17 cellular contexts compared by ENCODE assay signal in genomic region chr12:121550974-121551631, GRCh38. TPM values are rescaled to one million over a fixed set of nuclear protein-coding genes. Genes with fewer than 3 reads are reported as not detected.
DNase-seq lines count a peak whose midpoint lies in the region; ATAC-seq and TF ChIP-seq lines count a peak whose summit lies in the region.
"Had no signal": no experiment of that assay in that cellular context is flagged by ENCODE, and none has a peak within 500 bp of the region (broad histone marks: within the 10 kb centered on the region; RNA-seq: fewer than 3 reads in every experiment).

No MANE protein-coding gene starts in this region.

- peaks cover 0 to 11% of the 10 kb centered on the region in 2 donors for H3K36me3 ChIP-seq in left lung

- no peak for TF ChIP-seq CTCF in left lung (IDR thresholded peaks at IDR 0.05)

- ATAC-seq in activated naive CD8-positive, alpha-beta T cell treated with anti-CD3 and anti-CD28 coated beads, Interleukin-2, amount 50 U/mL, for 24 hours, result no peak
- peak; percentile 79 for ATAC-seq in left lung
- no peak for ATAC-seq in stimulated activated effector memory CD8-positive, alpha-beta T cell treated with anti-CD3 and anti-CD28 coated beads, Interleukin-12 subunit alpha, Interleukin-12 subunit beta, amount 100 ng/mL, for 72 hours
- ATAC-seq: Panc1 had no signal

- H3K4me3 Mint-ChIP-seq in activated naive CD8-positive, alpha-beta T cell treated with anti-CD3 and anti-CD28 coated beads for 36 hours, result no peak overlapping the region
- H3K4me3 Mint-ChIP-seq in activated naive CD8-positive, alpha-beta T cell treated with anti-CD3 and anti-CD28 coated beads, Interleukin-2, amount 50 U/mL, for 24 hours, result no peak overlapping the region
- no peak overlapping the region for H3K4me3 Mint-ChIP-seq in stimulated activated effector memory CD8-positive, alpha-beta T cell treated with anti-CD3 and anti-CD28 coated beads, Interleukin-12 subunit alpha, Interleukin-12 subunit beta, amount 100 ng/mL, for 72 hours
- H3K4me3 Mint-ChIP-seq: H9 had no signal

- no peak overlapping the region for H3K27ac ChIP-seq in left lung
- H3K27ac ChIP-seq: SK-N-MC had no signal

- H3K36me3 Mint-ChIP-seq in activated naive CD8-positive, alpha-beta T cell treated with anti-CD3 and anti-CD28 coated beads for 36 hours, result peaks cover 5% of the 10 kb centered on the region
- H3K36me3 Mint-ChIP-seq in activated naive CD8-positive, alpha-beta T cell treated with anti-CD3 and anti-CD28 coated beads, Interleukin-2, amount 50 U/mL, for 24 hours (ENCODE audit: low read depth), result no peaks in the 10 kb centered on the region
- H3K36me3 Mint-ChIP-seq in stimulated activated effector memory CD8-positive, alpha-beta T cell treated with anti-CD3 and anti-CD28 coated beads, Interleukin-12 subunit alpha, Interleukin-12 subunit beta, amount 100 ng/mL, for 72 hours, result peaks cover 30% of the 10 kb centered on the region

- intact Hi-C loops in left lung (cut with DNase I), result loop anchor here in 1 of 2 donors (10.0 kb wide), 1 partner anchor 124 kb away; no protein-coding TSS in a partner anchor

- H3K4me1 ChIP-seq in left lung, result peaks cover 0 to 16% of the 10 kb centered on the region in 2 donors

- no peak overlapping the region for H3K4me3 ChIP-seq in left lung
- H3K4me3 ChIP-seq: SK-N-MC had no signal

- H3K27ac Mint-ChIP-seq in activated naive CD8-positive, alpha-beta T cell treated with anti-CD3 and anti-CD28 coated beads for 36 hours, result peak overlapping the region; percentile 67
- H3K27ac Mint-ChIP-seq in activated naive CD8-positive, alpha-beta T cell treated with anti-CD3 and anti-CD28 coated beads, Interleukin-2, amount 50 U/mL, for 24 hours, result no peak overlapping the region
- H3K27ac Mint-ChIP-seq in stimulated activated effector memory CD8-positive, alpha-beta T cell treated with anti-CD3 and anti-CD28 coated beads, Interleukin-12 subunit alpha, Interleukin-12 subunit beta, amount 100 ng/mL, for 72 hours, result peak overlapping the region; percentile 82

- H3K4me1 Mint-ChIP-seq in activated naive CD8-positive, alpha-beta T cell treated with anti-CD3 and anti-CD28 coated beads for 36 hours, result peaks cover 8% of the 10 kb centered on the region
- peaks cover 12% of the 10 kb centered on the region for H3K4me1 Mint-ChIP-seq in activated naive CD8-positive, alpha-beta T cell treated with anti-CD3 and anti-CD28 coated beads, Interleukin-2, amount 50 U/mL, for 24 hours
- H3K4me1 Mint-ChIP-seq in stimulated activated effector memory CD8-positive, alpha-beta T cell treated with anti-CD3 and anti-CD28 coated beads, Interleukin-12 subunit alpha, Interleukin-12 subunit beta, amount 100 ng/mL, for 72 hours, result peaks cover 8% of the 10 kb centered on the region

- H3K27me3 Mint-ChIP-seq in activated naive CD8-positive, alpha-beta T cell treated with anti-CD3 and anti-CD28 coated beads for 36 hours, result no peaks in the 10 kb centered on the region
- H3K27me3 Mint-ChIP-seq in activated naive CD8-positive, alpha-beta T cell treated with anti-CD3 and anti-CD28 coated beads, Interleukin-2, amount 50 U/mL, for 24 hours, result no peaks in the 10 kb centered on the region

- H3K27me3 ChIP-seq in left lung, result no peaks in the 10 kb centered on the region

- H3K9me3 Mint-ChIP-seq in activated naive CD8-positive, alpha-beta T cell treated with anti-CD3 and anti-CD28 coated beads for 36 hours, result no peaks in the 10 kb centered on the region
- H3K9me3 Mint-ChIP-seq in activated naive CD8-positive, alpha-beta T cell treated with anti-CD3 and anti-CD28 coated beads, Interleukin-2, amount 50 U/mL, for 24 hours, result no peaks in the 10 kb centered on the region
- no peaks in the 10 kb centered on the region for H3K9me3 Mint-ChIP-seq in stimulated activated effector memory CD8-positive, alpha-beta T cell treated with anti-CD3 and anti-CD28 coated beads, Interleukin-12 subunit alpha, Interleukin-12 subunit beta, amount 100 ng/mL, for 72 hours
- H3K9me3 Mint-ChIP-seq: H9 had no signal

- no peak for DNase-seq in activated naive CD8-positive, alpha-beta T cell treated with anti-CD3 and anti-CD28 coated beads for 36 hours
- DNase-seq in activated naive CD8-positive, alpha-beta T cell treated with anti-CD3 and anti-CD28 coated beads, Interleukin-2, amount 50 U/mL, for 24 hours, result no peak
- peak; percentile 89 for DNase-seq in SW480 (ENCODE audit: low spot score)
- DNase-seq in left lung, result no peak
- no peak for DNase-seq in stimulated activated effector memory CD8-positive, alpha-beta T cell treated with anti-CD3 and anti-CD28 coated beads, Interleukin-12 subunit alpha, Interleukin-12 subunit beta, amount 100 ng/mL, for 72 hours (ENCODE audit: low spot score in 2 of 2)
- DNase-seq in activated T-cell treated with anti-CD3 and anti-CD28 coated beads for 4 hours, result no peak
- no peak for DNase-seq in NCI-H774 (lab: John Stamatoyannopoulos, UW)
- DNase-seq in DMS153 (lab: John Stamatoyannopoulos, UW), result no peak
- DNase-seq: GF-D8, H9, MV-4-11, NCI-H1417, NCI-H2029, NCI-H2171, NCI-H446 had no signal

- no peaks in the 10 kb centered on the region for H3K9me3 ChIP-seq in left lung

RNA-seq across cellular contexts. Expression of gene KDM2B, which starts 29.7 kb away (rescaled TPM):
- total RNA-seq in activated naive CD8-positive, alpha-beta T cell treated with anti-CD3 and anti-CD28 coated beads for 36 hours, result 10 to 100 TPM; 55.3 to 57.3 TPM
- total RNA-seq in left lung, result 10 to 100 TPM; 22.9 to 37.1 TPM
